Comparison of ENCODE assay signal across 13 cellular contexts in the genomic region with DNA sequence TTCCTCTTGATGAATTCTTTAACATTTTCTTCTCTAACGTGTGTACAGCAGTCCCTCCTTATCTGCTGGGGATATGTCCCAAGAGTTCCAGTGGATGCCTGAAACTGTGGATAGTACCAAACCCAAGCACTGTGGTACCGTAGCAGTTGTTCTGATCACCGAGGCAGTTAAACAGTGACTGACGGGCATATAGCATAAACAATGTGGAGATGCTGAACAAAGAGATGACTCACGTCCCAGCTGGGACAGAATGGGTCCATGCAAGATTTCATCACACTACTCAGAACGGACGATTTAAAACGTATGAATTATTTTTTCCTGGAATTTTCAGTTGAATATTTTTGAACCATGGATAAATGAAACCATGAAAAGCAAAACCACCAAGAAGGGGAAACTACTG. TPM values are rescaled to one million over a fixed set of nuclear protein-coding genes. Genes with fewer than 3 reads are reported as not detected.
DNase-seq lines count a peak whose midpoint lies in the region; ATAC-seq and TF ChIP-seq lines count a peak whose summit lies in the region.
"Had no signal": no experiment of that assay in that cellular context is flagged by ENCODE, and none has a peak within 500 bp of the region (broad histone marks: within the 10 kb centered on the region; RNA-seq: fewer than 3 reads in every experiment).

No MANE protein-coding gene starts in this region.

- no peak overlapping the region for H3K27ac Mint-ChIP-seq in activated T-cell treated with anti-CD3 and anti-CD28 coated beads, Interleukin-2, amount 50 U/mL, for 24 hours

- H3K27ac ChIP-seq in SU-DHL-6 (ENCODE audit: low read depth, low read length) = peak overlapping the region; percentile 99
- H3K27ac ChIP-seq: coronary artery, transverse colon had no signal

- peaks cover 3% of the 10 kb centered on the region; the same call in 1 of the 2 replicates for H3K79me2 ChIP-seq in SU-DHL-6 (ENCODE audit: insufficient read depth, low read length)

- ATAC-seq in HG02588 (IDR thresholded peaks at IDR 0.05; ENCODE audit: unreplicated experiment) = peak; percentile 14

- peak overlapping the region; percentile 62 for H2AFZ ChIP-seq in SU-DHL-6 (ENCODE audit: low read depth, low read length, severe bottlenecking)

- peaks cover 57% of the 10 kb centered on the region for H3F3A ChIP-seq in SU-DHL-6 (ENCODE audit: insufficient read depth)

- no peak overlapping the region for H3K4me3 Mint-ChIP-seq in activated T-cell treated with anti-CD3 and anti-CD28 coated beads, Interleukin-2, amount 50 U/mL, for 24 hours
- H3K4me3 Mint-ChIP-seq: neural crest cell had no signal

- peak; percentile 46 for DNase-seq in ELR (ENCODE audit: low read depth)
- peak; percentile 97 for DNase-seq in iris pigment epithelial cell (ENCODE audit: low read depth)
- no peak for DNase-seq in lower leg skin (ENCODE audit: low spot score in 2 of 2)
- DNase-seq in activated T-cell treated with anti-CD3 and anti-CD28 coated beads, Interleukin-2, amount 50 U/mL, for 24 hours = no peak
- no peak for DNase-seq in KG1 (lab: John Stamatoyannopoulos, UW)
- no peak for DNase-seq in COLO668 (lab: John Stamatoyannopoulos, UW; ENCODE audit: unreplicated experiment)
- DNase-seq: activated CD8-positive, alpha-beta memory T cell treated with anti-CD3 and anti-CD28 coated beads, Interleukin-2, amount 50 U/mL, for 4 hours; DMS153; transverse colon had no signal

- peak overlapping the region; percentile 84 for H3K4me2 ChIP-seq in SU-DHL-6 (ENCODE audit: low read depth, low read length, poor library complexity, severe bottlenecking)

- H4K20me1 ChIP-seq in SU-DHL-6 (ENCODE audit: low read depth, low read length) = no peaks in the 10 kb centered on the region

- no peak for TF ChIP-seq POLR2A in lower leg skin (IDR thresholded peaks at IDR 0.05)

- H3K9ac ChIP-seq in SU-DHL-6 (ENCODE audit: low read length) = peak overlapping the region; percentile 57

- no peaks in the 10 kb centered on the region for H3K9me2 ChIP-seq in SU-DHL-6 (replicated peaks; ENCODE audit: insufficient read depth, low read length)

- H3K27me3 ChIP-seq in SU-DHL-6 (ENCODE audit: low read length) = no peaks in the 10 kb centered on the region
- H3K27me3 ChIP-seq: transverse colon had no signal

- intact Hi-C loops in lower leg skin (cut with DNase I; ENCODE audit: low total_unique reads) = no loop called here

- H3K27me3 Mint-ChIP-seq in activated T-cell treated with anti-CD3 and anti-CD28 coated beads, Interleukin-2, amount 50 U/mL, for 24 hours = peaks cover 6% of the 10 kb centered on the region

- no peaks in the 10 kb centered on the region for H3K9me3 Mint-ChIP-seq in activated T-cell treated with anti-CD3 and anti-CD28 coated beads, Interleukin-2, amount 50 U/mL, for 24 hours
- H3K9me3 Mint-ChIP-seq: neural crest cell had no signal

- H3K4me3 ChIP-seq in SU-DHL-6 (ENCODE audit: insufficient read depth, low read length, poor library complexity, severe bottlenecking) (peak overlapping the region; percentile 35), lower leg skin (ENCODE audit: low read depth, poor library complexity, severe bottlenecking) (no peak overlapping the region)
- H3K4me3 ChIP-seq: coronary artery, transverse colon had no signal

- H3K4me1 Mint-ChIP-seq in activated T-cell treated with anti-CD3 and anti-CD28 coated beads, Interleukin-2, amount 50 U/mL, for 24 hours (ENCODE audit: low read depth) = peaks cover 26% of the 10 kb centered on the region

- H3K36me3 Mint-ChIP-seq in activated T-cell treated with anti-CD3 and anti-CD28 coated beads, Interleukin-2, amount 50 U/mL, for 24 hours (ENCODE audit: low read depth) = no peaks in the 10 kb centered on the region

- no peak for TF ChIP-seq CTCF in SU-DHL-6 (IDR thresholded peaks at IDR 0.05; ENCODE audit: insufficient read depth, low read length, poor library complexity, severe bottlenecking)
- TF ChIP-seq CTCF in lower leg skin (IDR thresholded peaks at IDR 0.05) = no peak

- WGBS in lower leg skin, 2 donors = 73 to 82% methylated on average over 8 of the region's 8 CpGs

- H3K36me3 ChIP-seq in SU-DHL-6 (ENCODE audit: low read length) = no peaks in the 10 kb centered on the region
- H3K36me3 ChIP-seq: transverse colon had no signal

- H3K9me3 ChIP-seq in SU-DHL-6 (ENCODE audit: insufficient read depth, low read length) = no peaks in the 10 kb centered on the region
- H3K9me3 ChIP-seq: transverse colon had no signal

RNA-seq across cellular contexts. Expression of a gene that starts 54.5 kb away (rescaled TPM):
- 10 to 100 TPM; 25.6 to 37.5 (median 26.3) TPM for total RNA-seq in lower leg skin

Comparison
In these comparisons a context has a peak if more than half of its experiments do, and no peak if none do; other contexts are left out.
1. DNase-seq: peak in ELR (single experiment) and iris pigment epithelial cell (single experiment); none in lower leg skin (0 of 2), activated T-cell treated with anti-CD3 and anti-CD28 coated beads, Interleukin-2, amount 50 U/mL, for 24 hours (single experiment), KG1 (single experiment) and COLO668 (single experiment).